ENCODE assay signal across 18 cellular contexts in the genomic region with DNA sequence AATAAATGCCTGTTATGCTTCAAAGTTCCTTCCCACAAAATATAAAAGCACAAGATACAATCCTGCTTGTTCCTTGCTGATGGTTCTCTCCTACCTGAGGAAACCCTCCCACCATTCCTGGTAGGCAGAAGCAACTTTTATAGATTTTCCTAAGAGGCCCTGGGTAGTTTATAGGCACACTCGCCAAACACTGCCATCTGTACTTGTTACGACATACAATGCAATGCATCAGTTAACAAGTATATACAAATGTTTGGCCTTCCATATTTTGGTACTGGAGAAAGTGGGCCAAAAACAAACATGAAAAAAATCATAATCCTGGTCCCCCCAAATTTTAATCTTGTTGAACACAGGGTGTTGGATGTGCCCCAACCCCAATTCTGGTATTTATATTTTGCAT. TPM values are rescaled to one million over a fixed set of nuclear protein-coding genes. Genes with fewer than 3 reads are reported as not detected.
DNase-seq lines count a peak whose midpoint lies in the region; ATAC-seq and TF ChIP-seq lines count a peak whose summit lies in the region.
"Had no signal": no experiment of that assay in that cellular context is flagged by ENCODE, and none has a peak within 500 bp of the region (broad histone marks: within the 10 kb centered on the region; RNA-seq: fewer than 3 reads in every experiment).

No MANE protein-coding gene starts in this region.

- DNase-seq in CD4-positive, CD25-positive, alpha-beta regulatory T cell = no peak
- DNase-seq in DMS 273 treated with DMSO at 0.1 percent for 48 hours (lab: John Stamatoyannopoulos, UW) (peak; percentile 7), NCI-H69 (lab: John Stamatoyannopoulos, UW) (peak; percentile 79), fibroblast of villous mesenchyme (ENCODE audit: low read depth) (peak; percentile 48), GM10248 (ENCODE audit: extremely low spot score) (no peak), midbrain (lab: John Stamatoyannopoulos, UW) (no peak)
- no peak for DNase-seq in activated CD4-positive, alpha-beta memory T cell treated with anti-CD3 and anti-CD28 coated beads for 36 hours
- DNase-seq: BE2C, MG63, NCI-H1930, NCI-H524 treated with DMSO at 0.1 percent for 48 hours, PC-3, T-cell had no signal

- H3K4me1 ChIP-seq in CD4-positive, CD25-positive, alpha-beta regulatory T cell (ENCODE audit: control insufficient read depth, insufficient read depth, low read length, poor library complexity, severe bottlenecking) = no peaks in the 10 kb centered on the region
- H3K4me1 ChIP-seq: BE2C, HAP-1 had no signal

- H3K27me3 ChIP-seq in CD4-positive, CD25-positive, alpha-beta regulatory T cell (ENCODE audit: control insufficient read depth, insufficient read depth, low read length) = no peaks in the 10 kb centered on the region
- H3K27me3 ChIP-seq: BE2C, MG63 had no signal

- H3K9me3 ChIP-seq in CD4-positive, CD25-positive, alpha-beta regulatory T cell (ENCODE audit: control insufficient read depth in 2 of 2, low read length in 2 of 2) = no peaks in the 10 kb centered on the region
- H3K9me3 ChIP-seq: BE2C, HAP-1, MG63 had no signal

- no peaks in the 10 kb centered on the region for H3K9me3 Mint-ChIP-seq in CD4-positive, CD25-positive, alpha-beta regulatory T cell
- H3K9me3 Mint-ChIP-seq in activated CD4-positive, alpha-beta memory T cell treated with anti-CD3 and anti-CD28 coated beads for 36 hours = no peaks in the 10 kb centered on the region
- H3K9me3 Mint-ChIP-seq: T-cell had no signal

- POLR2A ChIA-PET in activated CD4-positive, alpha-beta memory T cell treated with anti-CD3 and anti-CD28 coated beads for 36 hours (lab: Charles Lee) = no interaction called here
- POLR2A ChIA-PET in GM10248 (lab: Yijun Ruan, JAX) = no interaction called here

- intact Hi-C loops in activated CD4-positive, alpha-beta memory T cell treated with anti-CD3 and anti-CD28 coated beads for 36 hours (cut with micrococcal nuclease) = no loop called here

- H3K4me3 ChIP-seq in CD4-positive, CD25-positive, alpha-beta regulatory T cell (ENCODE audit: low read depth, low read length) = no peak overlapping the region
- H3K4me3 ChIP-seq in fibroblast of villous mesenchyme (ENCODE audit: low read depth, low read length) = no peak overlapping the region
- H3K4me3 ChIP-seq: GM12878, HAP-1, MG63, SK-N-MC had no signal

- H3K27me3 Mint-ChIP-seq in CD4-positive, CD25-positive, alpha-beta regulatory T cell = no peaks in the 10 kb centered on the region
- no peaks in the 10 kb centered on the region for H3K27me3 Mint-ChIP-seq in activated CD4-positive, alpha-beta memory T cell treated with anti-CD3 and anti-CD28 coated beads for 36 hours
- H3K27me3 Mint-ChIP-seq: T-cell had no signal

- H3K36me3 ChIP-seq in CD4-positive, CD25-positive, alpha-beta regulatory T cell (ENCODE audit: control insufficient read depth, insufficient read depth, low read length) = peaks cover 72% of the 10 kb centered on the region

- no peak for ATAC-seq in CD4-positive, CD25-positive, alpha-beta regulatory T cell (ENCODE audit: low read depth in 2 of 2)
- ATAC-seq in GM18498 (IDR thresholded peaks at IDR 0.05; ENCODE audit: unreplicated experiment) = no peak
- ATAC-seq: GM12878, PC-3, T-cell had no signal

- CTCF ChIA-PET in activated CD4-positive, alpha-beta memory T cell treated with anti-CD3 and anti-CD28 coated beads for 36 hours (lab: Charles Lee) = no interaction called here
- CTCF ChIA-PET in GM10248 (lab: Yijun Ruan, JAX) = interaction anchor here (1.2 kb wide), 1 partner anchor 10 kb away, joined by 3 read pairs; no protein-coding TSS in a partner anchor

- H3K4me3 Mint-ChIP-seq in CD4-positive, CD25-positive, alpha-beta regulatory T cell = no peak overlapping the region
- no peak overlapping the region for H3K4me3 Mint-ChIP-seq in activated CD4-positive, alpha-beta memory T cell treated with anti-CD3 and anti-CD28 coated beads for 36 hours
- H3K4me3 Mint-ChIP-seq: T-cell had no signal

- H3K27ac Mint-ChIP-seq in CD4-positive, CD25-positive, alpha-beta regulatory T cell = peak overlapping the region in 2 of 3 donors; percentile 30 to 39
- no peak overlapping the region for H3K27ac Mint-ChIP-seq in activated CD4-positive, alpha-beta memory T cell treated with anti-CD3 and anti-CD28 coated beads for 36 hours

- TF ChIP-seq CTCF in fibroblast of villous mesenchyme (IDR thresholded peaks at IDR 0.05; ENCODE audit: insufficient read depth, low read depth, low read length) (no peak), GM10248 (IDR thresholded peaks at IDR 0.05; ENCODE audit: control extremely low read depth, extremely low read depth, low read depth, missing control alignments) (no peak)

- peaks cover 2 to 26% (median 14%) of the 10 kb centered on the region in 4 donors for H3K4me1 Mint-ChIP-seq in CD4-positive, CD25-positive, alpha-beta regulatory T cell
- H3K4me1 Mint-ChIP-seq in activated CD4-positive, alpha-beta memory T cell treated with anti-CD3 and anti-CD28 coated beads for 36 hours (ENCODE audit: low read depth) = peaks cover 4% of the 10 kb centered on the region

- peaks cover 49% of the 10 kb centered on the region for H3K36me3 Mint-ChIP-seq in CD4-positive, CD25-positive, alpha-beta regulatory T cell
- peaks cover 56% of the 10 kb centered on the region for H3K36me3 Mint-ChIP-seq in activated CD4-positive, alpha-beta memory T cell treated with anti-CD3 and anti-CD28 coated beads for 36 hours

- H3K27ac ChIP-seq in CD4-positive, CD25-positive, alpha-beta regulatory T cell (ENCODE audit: insufficient read depth, low read length, poor library complexity, severe bottlenecking) = no peak overlapping the region
- H3K27ac ChIP-seq: KMS-11, SK-N-MC had no signal

RNA-seq across cellular contexts. Expression of gene MCM9, which starts 16.6 kb away (rescaled TPM):
- total RNA-seq in CD4-positive, CD25-positive, alpha-beta regulatory T cell = 57.3 TPM
- 10 to 100 TPM; 18.5 to 24.2 (median 20.5) TPM for polyA plus RNA-seq in CD4-positive, CD25-positive, alpha-beta regulatory T cell
- total RNA-seq in fibroblast of villous mesenchyme = 14.8 and 15.1 TPM in 2 replicates
- 10 to 100 TPM; 14.4 to 14.7 TPM for total RNA-seq in activated CD4-positive, alpha-beta memory T cell treated with anti-CD3 and anti-CD28 coated beads for 36 hours

RNA-seq across cellular contexts. Expression of gene ASF1A, which starts 24.4 kb away (rescaled TPM):
- total RNA-seq in CD4-positive, CD25-positive, alpha-beta regulatory T cell = 30.2 TPM
- polyA plus RNA-seq in CD4-positive, CD25-positive, alpha-beta regulatory T cell = 10 to 100 TPM; 69.7 to 81.8 (median 71.8) TPM
- 17.4 and 23.7 TPM in 2 replicates for total RNA-seq in fibroblast of villous mesenchyme
- total RNA-seq in activated CD4-positive, alpha-beta memory T cell treated with anti-CD3 and anti-CD28 coated beads for 36 hours = 10 to 100 TPM; 32.5 to 32.7 TPM

Comparison
In these comparisons a context has a peak if more than half of its experiments do, and no peak if none do; other contexts are left out.
1. DNase-seq: peak in DMS 273 treated with DMSO at 0.1 percent for 48 hours (single experiment), NCI-H69 (single experiment) and fibroblast of villous mesenchyme (single experiment); none in CD4-positive, CD25-positive, alpha-beta regulatory T cell (0 of 3), activated CD4-positive, alpha-beta memory T cell treated with anti-CD3 and anti-CD28 coated beads for 36 hours (single experiment), GM10248 (single experiment) and midbrain (single experiment).